9 cellular contexts compared by ENCODE assay signal in the genomic region with DNA sequence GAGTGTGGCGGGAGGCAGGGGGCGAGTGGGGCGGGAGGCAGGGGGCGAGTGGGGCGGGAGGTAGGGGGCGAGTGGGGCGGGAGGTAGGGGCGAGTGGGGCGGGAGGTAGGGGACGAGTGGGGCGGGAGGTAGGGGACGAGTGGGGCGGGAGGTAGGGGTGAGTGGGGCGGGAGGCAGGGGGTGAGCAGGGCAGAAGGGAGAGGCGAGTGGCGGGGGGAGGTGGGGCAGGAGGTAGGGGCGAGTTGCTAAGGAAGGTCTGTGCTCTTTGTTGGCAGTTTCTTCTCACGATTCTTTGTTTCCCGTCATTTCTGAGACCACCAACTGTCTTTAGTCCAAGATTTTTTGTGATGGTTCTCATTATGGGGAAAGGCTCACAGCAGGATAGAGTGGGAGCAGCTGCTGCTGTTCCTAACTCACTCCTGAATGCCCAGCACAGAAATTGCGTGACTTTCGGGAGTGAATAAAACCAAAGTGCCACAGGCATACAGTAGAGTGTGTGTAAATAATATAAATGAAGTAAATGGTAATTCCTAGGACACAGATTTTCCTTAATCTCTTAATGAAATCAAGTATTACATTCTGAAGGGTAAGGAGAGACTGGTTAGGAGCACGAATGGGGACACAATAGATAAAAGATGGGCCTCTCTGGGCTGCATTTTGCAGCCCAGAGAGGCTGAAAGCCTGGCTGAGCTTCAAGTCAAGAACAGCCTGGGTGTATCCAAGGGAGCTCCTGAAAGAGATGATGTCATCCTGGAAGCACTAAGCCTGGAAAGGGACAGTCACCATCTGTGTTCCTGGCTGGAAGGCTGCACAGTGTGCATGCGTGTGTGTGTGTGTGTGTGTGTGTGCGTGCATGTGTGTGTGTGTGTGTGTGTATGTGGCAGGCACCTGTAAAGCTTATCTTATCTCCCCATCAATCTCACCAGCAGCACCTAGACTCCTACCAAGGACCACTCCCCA. TPM values are rescaled to one million over a fixed set of nuclear protein-coding genes. Genes with fewer than 3 reads are reported as not detected.
DNase-seq lines count a peak whose midpoint lies in the region; ATAC-seq, FAIRE-seq and TF ChIP-seq lines count a peak whose summit lies in the region.
"Had no signal": no experiment of that assay in that cellular context is flagged by ENCODE, and none has a peak within 500 bp of the region (broad histone marks: within the 10 kb centered on the region; RNA-seq: fewer than 3 reads in every experiment).

No MANE protein-coding gene starts in this region.

- no peak for TF ChIP-seq CTCF in fibroblast of lung (conservative IDR thresholded peaks at IDR 0.05 in 1 of 2, IDR thresholded peaks at IDR 0.05 in 1 of 2; ENCODE audit: low read depth in 1 of 2, low read length in 2 of 2)
- TF ChIP-seq CTCF in pancreas (IDR thresholded peaks at IDR 0.05), result no peak

- no peak overlapping the region for H3K27ac Mint-ChIP-seq in stimulated activated memory B cell treated with anti-CD40 and anti-IgM and Interleukin-4, amounts not matched to agents 10 μg/mL and 1 μg/mL and 100 μg/mL, for 72 hours
- peak overlapping the region in 1 of 2 donors; percentile 72 for H3K27ac Mint-ChIP-seq in activated naive CD4-positive, alpha-beta T cell treated with anti-CD3 and anti-CD28 coated beads, Interleukin-2, amount 50 U/mL, for 72 hours

- peaks cover 67% of the 10 kb centered on the region for H3K36me3 Mint-ChIP-seq in stimulated activated memory B cell treated with anti-CD40 and anti-IgM and Interleukin-4, amounts not matched to agents 10 μg/mL and 1 μg/mL and 100 μg/mL, for 72 hours
- peaks cover 0 to 8% of the 10 kb centered on the region in 2 donors for H3K36me3 Mint-ChIP-seq in activated naive CD4-positive, alpha-beta T cell treated with anti-CD3 and anti-CD28 coated beads, Interleukin-2, amount 50 U/mL, for 72 hours

- H3K9me3 ChIP-seq in fibroblast of lung (ENCODE audit: control insufficient read depth, insufficient read depth, low read depth, low read length) (no peaks in the 10 kb centered on the region), pancreas (no peaks in the 10 kb centered on the region)

- intact Hi-C loops in pancreas (cut with DNase I), result no loop called here

- WGBS in pancreas, 2 donors, result 87 to 90% methylated on average over 13 to 20 of the region's 24 CpGs

- H3K4me2 ChIP-seq in fibroblast of lung (ENCODE audit: extremely low read depth, insufficient read depth, low read length), result no peak overlapping the region

- peaks cover 8% of the 10 kb centered on the region for H3K36me3 ChIP-seq in fibroblast of lung (ENCODE audit: control insufficient read depth, insufficient read depth, low read length)
- H3K36me3 ChIP-seq in pancreas, result peaks cover 0 to 27% (median 2%) of the 10 kb centered on the region in 3 donors

- no peak for FAIRE-seq in pancreas (lab: Jason Lieb, UNC)

- no peaks in the 10 kb centered on the region for H3K27me3 Mint-ChIP-seq in stimulated activated memory B cell treated with anti-CD40 and anti-IgM and Interleukin-4, amounts not matched to agents 10 μg/mL and 1 μg/mL and 100 μg/mL, for 72 hours
- H3K27me3 Mint-ChIP-seq: central memory CD8-positive, alpha-beta T cell had no signal

- no peaks in the 10 kb centered on the region for H3K9me3 Mint-ChIP-seq in stimulated activated memory B cell treated with anti-CD40 and anti-IgM and Interleukin-4, amounts not matched to agents 10 μg/mL and 1 μg/mL and 100 μg/mL, for 72 hours
- no peaks in the 10 kb centered on the region for H3K9me3 Mint-ChIP-seq in activated naive CD4-positive, alpha-beta T cell treated with anti-CD3 and anti-CD28 coated beads, Interleukin-2, amount 50 U/mL, for 72 hours
- H3K9me3 Mint-ChIP-seq: central memory CD8-positive, alpha-beta T cell had no signal

- H4K20me1 ChIP-seq in fibroblast of lung (ENCODE audit: control insufficient read depth, extremely low read depth, insufficient read depth, low read length), result no peaks in the 10 kb centered on the region

- DNase-seq in EL (peak; percentile 70), NCI-H69 (lab: John Stamatoyannopoulos, UW) (peak; percentile 96), fibroblast of lung (ENCODE audit: low read depth in 2 of 2) (peak; percentile 74 to 76), pancreas (peak in 4 of 6 donors; percentile 54 to 69 (median 63))
- no peak for DNase-seq in activated naive CD4-positive, alpha-beta T cell treated with anti-CD3 and anti-CD28 coated beads, Interleukin-2, amount 50 U/mL, for 72 hours (ENCODE audit: low spot score in 2 of 2)
- no peak for DNase-seq in effector CD4-positive, alpha-beta T cell

- H3K4me1 Mint-ChIP-seq in stimulated activated memory B cell treated with anti-CD40 and anti-IgM and Interleukin-4, amounts not matched to agents 10 μg/mL and 1 μg/mL and 100 μg/mL, for 72 hours, result no peaks in the 10 kb centered on the region
- H3K4me1 Mint-ChIP-seq: central memory CD8-positive, alpha-beta T cell had no signal

- H2AFZ ChIP-seq in fibroblast of lung (ENCODE audit: low read length), result no peak overlapping the region

- peak; percentile 96 to 98 (median 98) for ATAC-seq in pancreas
- no peak for ATAC-seq in stimulated activated memory B cell treated with anti-CD40 and anti-IgM and Interleukin-4, amounts not matched to agents 10 μg/mL and 1 μg/mL and 100 μg/mL, for 72 hours
- no peak for ATAC-seq in activated naive CD4-positive, alpha-beta T cell treated with anti-CD3 and anti-CD28 coated beads, Interleukin-2, amount 50 U/mL, for 72 hours
- ATAC-seq in GM18511 (IDR thresholded peaks at IDR 0.05; ENCODE audit: unreplicated experiment), result no peak

- H3K9ac ChIP-seq in fibroblast of lung (ENCODE audit: insufficient read depth, low read length), result no peak overlapping the region

- no peak overlapping the region for H3K4me3 ChIP-seq in fibroblast of lung (replicated peaks in 1 of 4; ENCODE audit: control extremely low read depth in 1 of 4, insufficient read depth in 1 of 4, low read depth in 3 of 4, low read length in 4 of 4)
- no peak overlapping the region for H3K4me3 ChIP-seq in pancreas

- H3K4me1 ChIP-seq in fibroblast of lung (ENCODE audit: control insufficient read depth, extremely low read depth, insufficient read depth, low read length) (peaks cover 6% of the 10 kb centered on the region), pancreas (peaks cover 0 to 6% (median 0%) of the 10 kb centered on the region in 3 donors)

- H3K27me3 ChIP-seq in fibroblast of lung (ENCODE audit: control insufficient read depth, insufficient read depth, low read length) (no peaks in the 10 kb centered on the region), pancreas (no peaks in the 10 kb centered on the region)

- no peak overlapping the region for H3K4me3 Mint-ChIP-seq in stimulated activated memory B cell treated with anti-CD40 and anti-IgM and Interleukin-4, amounts not matched to agents 10 μg/mL and 1 μg/mL and 100 μg/mL, for 72 hours
- H3K4me3 Mint-ChIP-seq: central memory CD8-positive, alpha-beta T cell had no signal

- no peaks in the 10 kb centered on the region for H3K79me2 ChIP-seq in fibroblast of lung (ENCODE audit: control insufficient read depth, insufficient read depth, low read length)

- H3K27ac ChIP-seq in fibroblast of lung (ENCODE audit: insufficient read depth, low read length) (no peak overlapping the region), pancreas (no peak overlapping the region)

RNA-seq across cellular contexts. Expression of a gene that starts 44.5 kb away (rescaled TPM):
- total RNA-seq in fibroblast of lung, result 10.8 and 17.5 TPM in 2 replicates
- polyA plus RNA-seq in fibroblast of lung, result 20.6 and 20.9 TPM in 2 replicates
- 13.1 and 14.8 TPM in 2 replicates for polyA plus RNA-seq in fibroblast of lung (2012)
- polyA minus RNA-seq in fibroblast of lung (ENCODE audit: low replicate concordance), result 21.5 and 41.7 TPM in 2 replicates
- total RNA-seq in pancreas, result 10 to 100 TPM in 1 of 6 donors, 1 to 10 TPM in 5; 5.9 to 13.6 (median 8.0) TPM
- 10 to 100 TPM; 21.8 to 34.0 TPM for polyA plus RNA-seq in pancreas
- 10 to 100 TPM; 24.4 to 30.1 TPM for total RNA-seq in activated naive CD4-positive, alpha-beta T cell treated with anti-CD3 and anti-CD28 coated beads, Interleukin-2, amount 50 U/mL, for 72 hours

Comparison
In these comparisons a context has a peak if more than half of its experiments do, and no peak if none do; other contexts are left out.
1. DNase-seq: peak in EL (single experiment), NCI-H69 (single experiment), fibroblast of lung (2 of 2) and pancreas (4 of 6); none in activated naive CD4-positive, alpha-beta T cell treated with anti-CD3 and anti-CD28 coated beads, Interleukin-2, amount 50 U/mL, for 72 hours (0 of 2) and effector CD4-positive, alpha-beta T cell (single experiment).
2. ATAC-seq: peak in pancreas (4 of 4); none in stimulated activated memory B cell treated with anti-CD40 and anti-IgM and Interleukin-4, amounts not matched to agents 10 μg/mL and 1 μg/mL and 100 μg/mL, for 72 hours (single experiment), activated naive CD4-positive, alpha-beta T cell treated with anti-CD3 and anti-CD28 coated beads, Interleukin-2, amount 50 U/mL, for 72 hours (0 of 2) and GM18511 (single experiment).